In the genomic region with DNA sequence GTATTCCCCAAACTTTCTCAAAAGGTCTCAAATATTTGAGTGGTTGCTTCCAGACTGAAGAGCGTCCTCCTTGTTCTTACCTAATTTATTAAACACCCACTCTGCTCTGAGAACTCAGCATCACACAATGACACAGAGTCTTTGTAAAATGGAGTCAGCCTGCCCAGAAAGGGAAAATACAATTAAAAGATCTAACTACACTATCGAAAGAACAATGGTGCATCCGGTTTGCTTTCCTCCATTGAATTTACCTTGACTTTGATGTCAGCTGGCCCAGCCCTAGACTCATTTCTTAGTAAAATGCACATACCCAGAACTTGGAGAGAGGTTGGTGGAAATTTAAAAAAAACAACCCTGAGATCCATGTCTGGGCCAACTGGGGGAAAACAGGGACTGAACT, we compare ENCODE assay signal across 26 cellular contexts.
"Had no signal": no experiment of that assay in that cellular context is flagged by ENCODE, and none has a peak within 500 bp of the region (broad histone marks: within the 10 kb centered on the region; RNA-seq: fewer than 3 reads in every experiment).

No MANE protein-coding gene starts in this region.

- H3K27me3 ChIP-seq: neural progenitor cell, neutrophil, pancreas, right lobe of liver, sigmoid colon, suprapubic skin, testis, tibial artery, transverse colon, upper lobe of right lung, vagina had no signal

- H3K4me2 ChIP-seq: neural progenitor cell had no signal

- FAIRE-seq: pancreas, small intestine had no signal

- H3K9me3 ChIP-seq: neutrophil, pancreas, prostate gland, right lobe of liver, sigmoid colon, suprapubic skin, testis, tibial artery, transverse colon, upper lobe of right lung, vagina had no signal

- H3K9ac ChIP-seq: neural progenitor cell had no signal

- H2AFZ ChIP-seq: neural progenitor cell had no signal

- H3K4me3 ChIP-seq: neural progenitor cell, pancreas, prostate gland, right lobe of liver, sigmoid colon, suprapubic skin, testis, tibial artery, transverse colon, upper lobe of right lung, vagina had no signal

- ATAC-seq: naive thymus-derived CD4-positive, alpha-beta T cell; natural killer cell; pancreas; stimulated activated memory B cell treated with anti-CD40 and anti-IgM and Interleukin-4, amounts not matched to agents 10 μg/mL and 1 μg/mL and 100 μg/mL, for 72 hours; stimulated activated naive CD8-positive, alpha-beta T cell treated with anti-CD3 and anti-CD28 coated beads, Interleukin-15, amount 100 ng/mL, for 72 hours; stimulated activated naive CD8-positive, alpha-beta T cell treated with anti-CD3 and anti-CD28 coated beads, Interleukin-15, Interleukin-2, amounts not matched to agents 100 U/mL and 50 U/mL, for 24 hours; upper lobe of right lung had no signal

- H3K36me3 ChIP-seq: neural progenitor cell, neutrophil, pancreas, prostate gland, right lobe of liver, sigmoid colon, suprapubic skin, tibial artery, transverse colon, upper lobe of right lung, vagina had no signal

- H3K4me1 ChIP-seq: right lobe of liver had no signal

- H3K27ac ChIP-seq: neural progenitor cell, neutrophil, pancreas, prostate gland, right lobe of liver, sigmoid colon, suprapubic skin, testis, tibial artery, transverse colon, upper lobe of right lung, vagina had no signal

- DNase-seq: naive thymus-derived CD4-positive, alpha-beta T cell; natural killer cell; nucleus accumbens; pancreas; right lobe of liver; sigmoid colon; small intestine; stimulated activated CD4-positive, alpha-beta T cell treated with anti-CD3 and anti-CD28 coated beads, Interleukin-12 subunit alpha, Interleukin-12 subunit beta, amount 100 ng/mL, for 4 hours; stimulated activated CD4-positive, alpha-beta T cell treated with anti-CD3 and anti-CD28 coated beads, Interleukin-1b, Interleukin-23, amount 100 ng/mL, for 48 hours; stimulated activated CD4-positive, alpha-beta T cell treated with anti-CD3 and anti-CD28 coated beads, Interleukin-4, amount 100 ng/mL, for 1 hour; stimulated activated CD4-positive, alpha-beta T cell treated with anti-CD3 and anti-CD28 coated beads, Interleukin-4, amount 100 ng/mL, for 4 hours; stimulated activated CD8-positive, alpha-beta memory T cell treated with anti-CD3 and anti-CD28 coated beads, Interleukin-4, amount 100 ng/mL, for 48 hours; stimulated activated naive CD4-positive, alpha-beta T cell; stimulated activated naive CD8-positive, alpha-beta T cell treated with anti-CD3 and anti-CD28 coated beads, Interleukin-15, amount 100 ng/mL, for 72 hours; stimulated activated naive CD8-positive, alpha-beta T cell treated with anti-CD3 and anti-CD28 coated beads, Interleukin-15, Interleukin-2, amounts not matched to agents 100 U/mL and 50 U/mL, for 24 hours; substantia nigra; testis; tibial artery; transverse colon; upper lobe of right lung had no signal
